Comparison of ENCODE assay signal across 18 cellular contexts in genomic region chr22:49008682-49009235, GRCh38.
DNase-seq lines count a peak whose midpoint lies in the region; ATAC-seq and TF ChIP-seq lines count a peak whose summit lies in the region.
"Had no signal": no experiment of that assay in that cellular context is flagged by ENCODE, and none has a peak within 500 bp of the region (broad histone marks: within the 10 kb centered on the region; RNA-seq: fewer than 3 reads in every experiment).

No MANE protein-coding gene starts in this region.

- H3K4me2 ChIP-seq in neuronal stem cell (ENCODE audit: insufficient read depth, low read length, poor library complexity, severe bottlenecking), result no peak overlapping the region
- H3K4me2 ChIP-seq: GM23338 had no signal

- no peak for ATAC-seq in thoracic aorta (ENCODE audit: insufficient number of reproducible peaks, low FRiP score, low read depth)
- ATAC-seq: GM23338 had no signal

- no peaks in the 10 kb centered on the region for H3K36me3 ChIP-seq in neuronal stem cell (replicated peaks in 1 of 2; ENCODE audit: control insufficient read depth in 2 of 2, insufficient read depth in 2 of 2, low read length in 2 of 2)
- H3K36me3 ChIP-seq in thoracic aorta, result no peaks in the 10 kb centered on the region
- no peaks in the 10 kb centered on the region for H3K36me3 ChIP-seq in HAP-1 (replicated peaks)

- H3K14ac ChIP-seq in neuronal stem cell (ENCODE audit: low read length), result no peak overlapping the region

- H3K18ac ChIP-seq in neuronal stem cell (ENCODE audit: low read length), result peak overlapping the region; percentile 16

- peak; percentile 5 for DNase-seq in activated naive CD4-positive, alpha-beta T cell treated with anti-CD3 and anti-CD28 coated beads, Interleukin-2, amount 50 U/mL, for 16 hours
- DNase-seq in activated naive CD4-positive, alpha-beta T cell treated with Interleukin-2 at 50 U/mL for 16 hours, result no peak
- DNase-seq in coronary artery (ENCODE audit: low spot score), result peak; percentile 41
- no peak for DNase-seq in neuronal stem cell (ENCODE audit: low spot score)
- no peak for DNase-seq in thoracic aorta (ENCODE audit: low spot score)
- no peak for DNase-seq in stimulated activated CD4-positive, alpha-beta T cell treated with anti-CD3 and anti-CD28 coated beads, Interleukin-1b, Interleukin-23, amount 100 ng/mL, for 48 hours
- no peak for DNase-seq in HAP-1 (ENCODE audit: low spot score in 2 of 2)
- DNase-seq in NAMALWA (ENCODE audit: low spot score), result no peak
- DNase-seq: Calu3, DND-41, GDM1, HFFc6, KBM-7, NCI-H1092, NCI-H2107, NCI-H226, NCI-H526 treated with DMSO at 0.1 percent for 48 hours had no signal

- H2AK5ac ChIP-seq in neuronal stem cell (ENCODE audit: low read depth, low read length), result peak overlapping the region; percentile 32

- no peaks in the 10 kb centered on the region for H3K79me1 ChIP-seq in neuronal stem cell (ENCODE audit: low read depth, low read length)

- H3K23ac ChIP-seq in neuronal stem cell (ENCODE audit: low read depth, low read length, poor library complexity), result no peak overlapping the region

- no peak overlapping the region for H2BK5ac ChIP-seq in neuronal stem cell (ENCODE audit: low read length)

- no peak overlapping the region for H4K8ac ChIP-seq in neuronal stem cell (ENCODE audit: low read depth, low read length)

- no CpG with 5 or more reads among the region's 18 CpGs for WGBS in neuronal stem cell (ENCODE audit: extremely low coverage in 2 of 2, insufficient read length in 2 of 2, insufficient replicate concordance in 1 of 2), 2 donors

- H2BK120ac ChIP-seq in neuronal stem cell (ENCODE audit: low read depth, low read length), result no peak overlapping the region

- H3K4me1 ChIP-seq in neuronal stem cell (ENCODE audit: control insufficient read depth in 2 of 2, insufficient read depth in 1 of 2, low read depth in 1 of 2, low read length in 2 of 2) (peaks cover 0 to 5% of the 10 kb centered on the region in 2 donors), thoracic aorta (ENCODE audit: control insufficient read depth in 1 of 2, low read depth in 2 of 2) (peaks cover 10 to 52% of the 10 kb centered on the region in 2 donors), HAP-1 (no peaks in the 10 kb centered on the region)

- no peak overlapping the region for H4K91ac ChIP-seq in neuronal stem cell (ENCODE audit: low read depth, low read length, poor library complexity)

- no peak overlapping the region for H3K9ac ChIP-seq in neuronal stem cell (ENCODE audit: low read depth, low read length, poor library complexity)

- H2BK15ac ChIP-seq in neuronal stem cell (ENCODE audit: low read length), result no peak overlapping the region

- H3K27me3 ChIP-seq in neuronal stem cell (ENCODE audit: control insufficient read depth in 3 of 3, insufficient read depth in 3 of 3, low read depth in 1 of 3, low read length in 3 of 3) (no peaks in the 10 kb centered on the region), thoracic aorta (replicated peaks; ENCODE audit: insufficient read depth) (no peaks in the 10 kb centered on the region), HAP-1 (ENCODE audit: low read depth) (no peaks in the 10 kb centered on the region)

- H3K27ac ChIP-seq in coronary artery, result peak overlapping the region in 1 of 2 donors; percentile 41
- no peak overlapping the region for H3K27ac ChIP-seq in neuronal stem cell (replicated peaks; ENCODE audit: low read length)
- H3K27ac ChIP-seq in thoracic aorta, result peak overlapping the region; percentile 76 to 94

- H3K4me3 ChIP-seq in coronary artery, result no peak overlapping the region
- no peak overlapping the region for H3K4me3 ChIP-seq in neuronal stem cell (ENCODE audit: low read length in 2 of 2)
- H3K4me3 ChIP-seq in thoracic aorta, result no peak overlapping the region
- no peak overlapping the region for H3K4me3 ChIP-seq in HAP-1
- H3K4me3 ChIP-seq: GM23338 had no signal

- H2AFZ ChIP-seq in neuronal stem cell (ENCODE audit: low read length), result no peak overlapping the region
- H2AFZ ChIP-seq: GM23338 had no signal

- H2BK12ac ChIP-seq in neuronal stem cell (ENCODE audit: low read length), result peak overlapping the region; percentile 30

- TF ChIP-seq CTCF in coronary artery (IDR thresholded peaks at IDR 0.05) (no peak), thoracic aorta (IDR thresholded peaks at IDR 0.05) (no peak)

- peaks cover 0 to 2% of the 10 kb centered on the region in 2 donors for H3K9me3 ChIP-seq in neuronal stem cell (replicated peaks in 1 of 2; ENCODE audit: control insufficient read depth in 2 of 2, insufficient read depth in 1 of 2, low read depth in 1 of 2, low read length in 2 of 2)
- no peaks in the 10 kb centered on the region for H3K9me3 ChIP-seq in thoracic aorta
- H3K9me3 ChIP-seq in HAP-1, result no peaks in the 10 kb centered on the region

- no peak overlapping the region for H3K4ac ChIP-seq in neuronal stem cell (ENCODE audit: low read length)

- in situ Hi-C loops in HAP-1 (cut with MboI; ENCODE audit: low sequenced_read_pairs), result no loop called here

Comparison
In these comparisons a context has a peak if more than half of its experiments do, and no peak if none do; other contexts are left out.
1. DNase-seq: peak in activated naive CD4-positive, alpha-beta T cell treated with anti-CD3 and anti-CD28 coated beads, Interleukin-2, amount 50 U/mL, for 16 hours (single experiment) and coronary artery (single experiment); none in activated naive CD4-positive, alpha-beta T cell treated with Interleukin-2 at 50 U/mL for 16 hours (single experiment), neuronal stem cell (single experiment), thoracic aorta (single experiment), stimulated activated CD4-positive, alpha-beta T cell treated with anti-CD3 and anti-CD28 coated beads, Interleukin-1b, Interleukin-23, amount 100 ng/mL, for 48 hours (single experiment), HAP-1 (0 of 2) and NAMALWA (single experiment).